Comparison of ENCODE assay signal across 9 cellular contexts in genomic region chr20:53621482-53622246, GRCh38. TPM values are rescaled to one million over a fixed set of nuclear protein-coding genes. Genes with fewer than 3 reads are reported as not detected.
DNase-seq lines count a peak whose midpoint lies in the region; ATAC-seq and TF ChIP-seq lines count a peak whose summit lies in the region.
"Had no signal": no experiment of that assay in that cellular context is flagged by ENCODE, and none has a peak within 500 bp of the region (broad histone marks: within the 10 kb centered on the region; RNA-seq: fewer than 3 reads in every experiment).

No MANE protein-coding gene starts in this region.

- peak overlapping the region; percentile 40 for H3K9ac ChIP-seq in Loucy (ENCODE audit: low read depth, low read length, poor library complexity, severe bottlenecking)

- WGBS in gastroesophageal sphincter (ENCODE audit: low coverage in 1 of 2), 2 donors, result 0 to 6% methylated on average over 4 to 8 of the region's 9 CpGs
- WGBS in prostate gland, result 8% methylated on average over 9 of the region's 9 CpGs

- peak overlapping the region; percentile 61 for H3K4me3 Mint-ChIP-seq in activated CD8-positive, alpha-beta memory T cell treated with anti-CD3 and anti-CD28 coated beads, Interleukin-2, amount 10 ng/mL, durations not matched to agents 7 days and 5 days
- H3K4me3 Mint-ChIP-seq: activated T-cell treated with anti-CD3 and anti-CD28 coated beads, Interleukin-2, amount 50 U/mL, for 4 hours had no signal

- H3K27ac Mint-ChIP-seq in activated CD8-positive, alpha-beta memory T cell treated with anti-CD3 and anti-CD28 coated beads, Interleukin-2, amount 10 ng/mL, durations not matched to agents 7 days and 5 days, result peak overlapping the region; percentile 97

- H3K27me3 ChIP-seq in Loucy (ENCODE audit: insufficient read depth, low read length, poor library complexity, severe bottlenecking), result no peaks in the 10 kb centered on the region
- no peaks in the 10 kb centered on the region for H3K27me3 ChIP-seq in gastroesophageal sphincter
- no peaks in the 10 kb centered on the region for H3K27me3 ChIP-seq in prostate gland (replicated peaks; ENCODE audit: insufficient read depth)

- peaks cover 5% of the 10 kb centered on the region; the same call in 1 of the 2 replicates for H3F3A ChIP-seq in Loucy (ENCODE audit: low read depth)

- no peaks in the 10 kb centered on the region for H3K27me3 Mint-ChIP-seq in activated CD8-positive, alpha-beta memory T cell treated with anti-CD3 and anti-CD28 coated beads, Interleukin-2, amount 10 ng/mL, durations not matched to agents 7 days and 5 days

- H3K4me3 ChIP-seq in Loucy (ENCODE audit: low read length, poor library complexity, severe bottlenecking) (no peak overlapping the region), gastroesophageal sphincter (no peak overlapping the region), prostate gland (no peak overlapping the region)

- peak overlapping the region; percentile 47 for H3K4me2 ChIP-seq in Loucy (ENCODE audit: low read depth, low read length, poor library complexity, severe bottlenecking)

- no peaks in the 10 kb centered on the region for H3K36me3 Mint-ChIP-seq in activated CD8-positive, alpha-beta memory T cell treated with anti-CD3 and anti-CD28 coated beads, Interleukin-2, amount 10 ng/mL, durations not matched to agents 7 days and 5 days

- DNase-seq in GF-D8 (lab: John Stamatoyannopoulos, UW) (peak; percentile 74), prostate gland (ENCODE audit: low spot score) (peak; percentile 40), NCI-H128 (lab: John Stamatoyannopoulos, UW; ENCODE audit: unreplicated experiment) (no peak), GOT3 (lab: John Stamatoyannopoulos, UW) (no peak)
- peak; percentile 47 for DNase-seq in activated CD8-positive, alpha-beta memory T cell treated with anti-CD3 and anti-CD28 coated beads, Interleukin-2, amount 10 ng/mL, durations not matched to agents 7 days and 5 days
- DNase-seq: activated T-cell treated with anti-CD3 and anti-CD28 coated beads, Interleukin-2, amount 50 U/mL, for 4 hours had no signal

- no peaks in the 10 kb centered on the region for H3K9me3 Mint-ChIP-seq in activated CD8-positive, alpha-beta memory T cell treated with anti-CD3 and anti-CD28 coated beads, Interleukin-2, amount 10 ng/mL, durations not matched to agents 7 days and 5 days (ENCODE audit: low read depth)
- H3K9me3 Mint-ChIP-seq: activated T-cell treated with anti-CD3 and anti-CD28 coated beads, Interleukin-2, amount 50 U/mL, for 4 hours had no signal

- H3K27ac ChIP-seq in gastroesophageal sphincter (peak overlapping the region; percentile 81 to 89 (median 86)), prostate gland (peak overlapping the region; percentile 89 to 90)

- H3K9me3 ChIP-seq in Loucy (ENCODE audit: insufficient read depth, low read depth, low read length) (no peaks in the 10 kb centered on the region), gastroesophageal sphincter (no peaks in the 10 kb centered on the region), prostate gland (no peaks in the 10 kb centered on the region)

- no peaks in the 10 kb centered on the region for H3K9me2 ChIP-seq in Loucy (replicated peaks; ENCODE audit: low read depth, low read length)

- CTCF ChIA-PET in activated CD8-positive, alpha-beta memory T cell treated with anti-CD3 and anti-CD28 coated beads, Interleukin-2, amount 10 ng/mL, durations not matched to agents 7 days and 5 days (lab: Charles Lee), result interaction anchor here (0.7 to 6.3 kb wide), 11 partner anchors 10 to 221 kb away, joined by 3 to 51 read pairs (median 4); partner anchors contain the start of gene ZNF217

- no peak for TF ChIP-seq CTCF in Loucy (conservative IDR thresholded peaks at IDR 0.05; ENCODE audit: low read length)
- no peak for TF ChIP-seq CTCF in gastroesophageal sphincter (IDR thresholded peaks at IDR 0.05)
- TF ChIP-seq CTCF in prostate gland (IDR thresholded peaks at IDR 0.05), result no peak

- H3K79me2 ChIP-seq in Loucy (ENCODE audit: insufficient read depth, low read length), result no peaks in the 10 kb centered on the region

- peaks cover 41% of the 10 kb centered on the region for H3K4me1 Mint-ChIP-seq in activated CD8-positive, alpha-beta memory T cell treated with anti-CD3 and anti-CD28 coated beads, Interleukin-2, amount 10 ng/mL, durations not matched to agents 7 days and 5 days

- ATAC-seq in activated CD8-positive, alpha-beta memory T cell treated with anti-CD3 and anti-CD28 coated beads, Interleukin-2, amount 10 ng/mL, durations not matched to agents 7 days and 5 days, result peak; percentile 52
- ATAC-seq in gastroesophageal sphincter (peak; percentile 88), HG03342 (IDR thresholded peaks at IDR 0.05; ENCODE audit: unreplicated experiment) (no peak)

- H3K4me1 ChIP-seq in Loucy (ENCODE audit: insufficient read depth, low read length, poor library complexity, severe bottlenecking) (peaks cover 39% of the 10 kb centered on the region), gastroesophageal sphincter (peaks cover 12 to 41% (median 14%) of the 10 kb centered on the region in 3 donors), prostate gland (replicated peaks) (peaks cover 13% of the 10 kb centered on the region)

- H3K36me3 ChIP-seq in Loucy (ENCODE audit: insufficient read depth, low read length) (no peaks in the 10 kb centered on the region), gastroesophageal sphincter (no peaks in the 10 kb centered on the region), prostate gland (no peaks in the 10 kb centered on the region)

- no peak for TF ChIP-seq EP300 in gastroesophageal sphincter (IDR thresholded peaks at IDR 0.05)

- intact Hi-C loops in prostate gland (cut with DNase I), result loop anchor here (5.0 kb wide), 1 partner anchor 36 kb away; no protein-coding TSS in a partner anchor

- no peaks in the 10 kb centered on the region for H4K20me1 ChIP-seq in Loucy (ENCODE audit: insufficient read depth, low read length, poor library complexity, severe bottlenecking)

- H2AFZ ChIP-seq in Loucy (ENCODE audit: low read length), result peak overlapping the region; percentile 51

- TF ChIP-seq POLR2A in gastroesophageal sphincter (IDR thresholded peaks at IDR 0.05), result no peak
- no peak for TF ChIP-seq POLR2A in prostate gland (IDR thresholded peaks at IDR 0.05)

RNA-seq across cellular contexts. Expression of gene ZNF217, which starts 28.0 kb away (rescaled TPM):
- total RNA-seq in activated CD8-positive, alpha-beta memory T cell treated with anti-CD3 and anti-CD28 coated beads, Interleukin-2, amount 10 ng/mL, durations not matched to agents 7 days and 5 days, result 10 to 100 TPM; 80.2 to 81.9 TPM
- total RNA-seq in gastroesophageal sphincter, result 10 to 100 TPM; 11.8 to 18.7 (median 15.1) TPM
- total RNA-seq in prostate gland, result 10 to 100 TPM; 35.4 to 44.5 TPM

Comparison
In these comparisons a context has a peak if more than half of its experiments do, and no peak if none do; other contexts are left out.
1. DNase-seq: peak in GF-D8 (single experiment), activated CD8-positive, alpha-beta memory T cell treated with anti-CD3 and anti-CD28 coated beads, Interleukin-2, amount 10 ng/mL, durations not matched to agents 7 days and 5 days (single experiment) and prostate gland (single experiment); none in NCI-H128 (single experiment) and GOT3 (single experiment).